In genomic region chr4:185838514-185839203, GRCh38 we compare ENCODE assay signal across 10 cellular contexts. TPM values are rescaled to one million over a fixed set of nuclear protein-coding genes. Genes with fewer than 3 reads are reported as not detected.
DNase-seq lines count a peak whose midpoint lies in the region; ATAC-seq and TF ChIP-seq lines count a peak whose summit lies in the region.
"Had no signal": no experiment of that assay in that cellular context is flagged by ENCODE, and none has a peak within 500 bp of the region (broad histone marks: within the 10 kb centered on the region; RNA-seq: fewer than 3 reads in every experiment).

No MANE protein-coding gene starts in this region.

- no peaks in the 10 kb centered on the region for H3K79me2 ChIP-seq in H9 (ENCODE audit: insufficient read depth, low read length)

- peaks cover 19 to 33% of the 10 kb centered on the region in 2 experiments for H3K4me1 Mint-ChIP-seq in H9

- H3K23me2 ChIP-seq in H9 (ENCODE audit: insufficient read length, low read depth, low read length, poor library complexity, severe bottlenecking): no peaks in the 10 kb centered on the region

- H3K14ac ChIP-seq in H9 (ENCODE audit: insufficient read depth, low read length): peak overlapping the region; percentile 88

- H2AK5ac ChIP-seq in H9 (ENCODE audit: insufficient read length, low read length): peak overlapping the region; percentile 4

- peak overlapping the region; percentile 96 for H4K91ac ChIP-seq in H9 (ENCODE audit: insufficient read length, low read depth, low read length)

- in situ Hi-C loops in gastrocnemius medialis (cut with MboI; ENCODE audit: low sequenced_read_pairs in 4 of 4): no loop called here

- H3K4me3 ChIP-seq in body of pancreas (no peak overlapping the region), right atrium auricular region (no peak overlapping the region), gastrocnemius medialis (no peak overlapping the region)

- H3K27me3 Mint-ChIP-seq in H9 (ENCODE audit: low read depth): no peaks in the 10 kb centered on the region

- DNase-seq in H9: no peak
- DNase-seq in body of pancreas: no peak
- DNase-seq in right atrium auricular region (ENCODE audit: low spot score): no peak
- DNase-seq in gastrocnemius medialis: no peak
- no peak for DNase-seq in omental fat pad (ENCODE audit: low spot score)
- no peak for DNase-seq in DMS153 (lab: John Stamatoyannopoulos, UW)
- DNase-seq in globus pallidus (ENCODE audit: low spot score): no peak
- DNase-seq in anterior cingulate cortex (lab: John Stamatoyannopoulos, UW): no peak
- DNase-seq: activated CD4-positive, CD25-positive, alpha-beta regulatory T cell treated with anti-CD3 and anti-CD28 coated beads, Interleukin-2, amount 50 U/mL, for 72 hours had no signal

- peak overlapping the region; percentile 88 for H3K18ac ChIP-seq in H9 (ENCODE audit: insufficient read length, low read depth, low read length)

- H3K9me3 ChIP-seq in H9 (ENCODE audit: control insufficient read depth, low read depth, low read length) (no peaks in the 10 kb centered on the region), body of pancreas (no peaks in the 10 kb centered on the region), right atrium auricular region (no peaks in the 10 kb centered on the region), gastrocnemius medialis (no peaks in the 10 kb centered on the region)

- peak overlapping the region; percentile 94 for H2BK12ac ChIP-seq in H9 (ENCODE audit: insufficient read length, low read depth, low read length)

- H3K23ac ChIP-seq in H9 (ENCODE audit: insufficient read length, low read depth, low read length): peak overlapping the region; percentile 20

- H3K4me2 ChIP-seq in H9 (ENCODE audit: insufficient read depth, insufficient read length, low read length): peak overlapping the region; percentile 19

- peaks cover 0 to 3% of the 10 kb centered on the region in 2 experiments; a peak in 2 of 5 replicates for H3K9me3 Mint-ChIP-seq in H9
- H3K9me3 Mint-ChIP-seq: activated T-helper 2 cell treated with anti-CD3 and anti-CD28 coated beads, Interferon-gamma antibody, Interleukin-2, Interleukin-4, amounts not matched to agents 10 μg/mL and 5 μg/mL and 100 μg/mL, durations not matched to agents 14 hours and 24 hours and 36 hours had no signal

- peak overlapping the region; percentile 88 for H3K56ac ChIP-seq in H9 (ENCODE audit: insufficient read length, low read depth, low read length)

- no peaks in the 10 kb centered on the region for H3K79me1 ChIP-seq in H9 (ENCODE audit: insufficient read depth, low read depth, low read length, poor library complexity, severe bottlenecking)

- no peak overlapping the region for H3K4me3 Mint-ChIP-seq in H9

- H2BK15ac ChIP-seq in H9 (ENCODE audit: low read depth, low read length): no peak overlapping the region

- intact Hi-C loops in body of pancreas (cut with DNase I) (no loop called here), gastrocnemius medialis (cut with DNase I; ENCODE audit: low total_unique reads) (no loop called here)

- H3K27ac ChIP-seq in H9 (ENCODE audit: insufficient read length, low read depth, low read length) (peak overlapping the region; percentile 100), body of pancreas (peak overlapping the region; percentile 28 to 86 (median 69)), right atrium auricular region (peak overlapping the region; percentile 78 to 91), gastrocnemius medialis (peak overlapping the region; percentile 18 to 68 (median 48))

- H2BK20ac ChIP-seq in H9 (ENCODE audit: low read depth, low read length, poor library complexity, severe bottlenecking): no peak overlapping the region

- WGBS in H9 (ENCODE audit: extremely low coverage, insufficient read length, low lambda C conversion rate): no CpG with 5 or more reads among the region's 11 CpGs
- WGBS in body of pancreas, 2 donors: 87 to 90% methylated on average over 10 to 11 of the region's 11 CpGs

- H3K27me3 ChIP-seq in H9 (ENCODE audit: insufficient read depth, low read length) (no peaks in the 10 kb centered on the region), body of pancreas (no peaks in the 10 kb centered on the region), right atrium auricular region (no peaks in the 10 kb centered on the region), gastrocnemius medialis (no peaks in the 10 kb centered on the region)

- H3T11ph ChIP-seq in H9 (ENCODE audit: low read length): peak overlapping the region; percentile 56

- H3K27ac Mint-ChIP-seq in H9: no peak overlapping the region
- H3K27ac Mint-ChIP-seq: activated T-helper 2 cell treated with anti-CD3 and anti-CD28 coated beads, Interferon-gamma antibody, Interleukin-2, Interleukin-4, amounts not matched to agents 10 μg/mL and 5 μg/mL and 100 μg/mL, durations not matched to agents 14 hours and 24 hours and 36 hours had no signal

- peak overlapping the region; percentile 64 for H3K9ac ChIP-seq in H9 (ENCODE audit: extremely low read depth, insufficient read length, low read length)

- H2BK120ac ChIP-seq in H9 (ENCODE audit: low read depth, low read length, poor library complexity, severe bottlenecking): no peak overlapping the region

- ATAC-seq in body of pancreas: no peak
- ATAC-seq in gastrocnemius medialis: peak in 1 of 2 donors; percentile 8
- no peak for ATAC-seq in omental fat pad (ENCODE audit: low FRiP score)

- no peak overlapping the region for H4K8ac ChIP-seq in H9 (replicated peaks; ENCODE audit: insufficient read length, low read depth, low read length)

- TF ChIP-seq POLR2A in body of pancreas (IDR thresholded peaks at IDR 0.05) (no peak), gastrocnemius medialis (IDR thresholded peaks at IDR 0.05) (no peak)

- H2AFZ ChIP-seq in H9 (ENCODE audit: low read length): no peak overlapping the region

- no peaks in the 10 kb centered on the region for H4K20me1 ChIP-seq in H9 (ENCODE audit: control insufficient read depth, insufficient read depth, insufficient read length)

- H3K36me3 ChIP-seq in body of pancreas (replicated peaks in 1 of 2; ENCODE audit: insufficient read depth in 1 of 2, low read depth in 2 of 2) (no peaks in the 10 kb centered on the region), right atrium auricular region (no peaks in the 10 kb centered on the region), gastrocnemius medialis (no peaks in the 10 kb centered on the region)

- peak overlapping the region; percentile 42 for H3K4ac ChIP-seq in H9 (ENCODE audit: low read depth, low read length)

- H3K36me3 Mint-ChIP-seq in H9 (ENCODE audit: insufficient read depth in 1 of 3, low read depth in 3 of 3): peaks cover 0 to 10% (median 9%) of the 10 kb centered on the region in 3 experiments; a peak in 3 of 7 replicates

- H3K4me1 ChIP-seq in H9 (ENCODE audit: insufficient read depth, low read length) (peaks cover 26% of the 10 kb centered on the region; the same call in 1 of the 2 replicates), body of pancreas (peaks cover 89% of the 10 kb centered on the region), right atrium auricular region (peaks cover 0 to 42% of the 10 kb centered on the region in 2 donors), gastrocnemius medialis (peaks cover 9 to 20% of the 10 kb centered on the region in 2 donors)

- peak overlapping the region; percentile 89 for H2BK5ac ChIP-seq in H9 (ENCODE audit: insufficient read length, low read length)

- TF ChIP-seq CTCF in H9 (conservative IDR thresholded peaks at IDR 0.05) (no peak), body of pancreas (IDR thresholded peaks at IDR 0.05) (no peak), right atrium auricular region (IDR thresholded peaks at IDR 0.05) (peak in 1 of 2 donors; percentile 28), gastrocnemius medialis (IDR thresholded peaks at IDR 0.05 in 4 of 5, conservative IDR thresholded peaks at IDR 0.05 in 1 of 5) (no peak), omental fat pad (IDR thresholded peaks at IDR 0.05) (no peak)

- H4K5ac ChIP-seq in H9 (ENCODE audit: insufficient read length, low read depth, low read length): peak overlapping the region; percentile 89

RNA-seq across cellular contexts. Expression of gene SORBS2, which starts 26.7 kb away (rescaled TPM):
- 8.8 and 9.7 TPM in 2 replicates for total RNA-seq in H9 (2021)
- total RNA-seq in body of pancreas: 100 to 1,000 TPM; 210 to 218 TPM
- 100 to 1,000 TPM; 530 to 741 TPM for total RNA-seq in right atrium auricular region
- total RNA-seq in gastrocnemius medialis: 10 to 100 TPM; 15.3 to 64.5 (median 17.4) TPM
- 100 to 1,000 TPM in 1 of 4 donors, 10 to 100 TPM in 3; 21.5 to 103 (median 64.8) TPM for total RNA-seq in omental fat pad
- total RNA-seq: activated T-helper 2 cell treated with anti-CD3 and anti-CD28 coated beads, Interferon-gamma antibody, Interleukin-2, Interleukin-4, amounts not matched to agents 10 μg/mL and 5 μg/mL and 100 μg/mL, durations not matched to agents 14 hours and 24 hours and 36 hours had no signal

Comparison
In these comparisons a context has a peak if more than half of its experiments do, and no peak if none do; other contexts are left out.
1. H3K27ac ChIP-seq: peak in every context shown above with its lines; median percentile 100 in H9; 84 in right atrium auricular region; 69 in body of pancreas; 48 in gastrocnemius medialis.